1 cellular context compared by ENCODE assay signal in the genomic region with DNA sequence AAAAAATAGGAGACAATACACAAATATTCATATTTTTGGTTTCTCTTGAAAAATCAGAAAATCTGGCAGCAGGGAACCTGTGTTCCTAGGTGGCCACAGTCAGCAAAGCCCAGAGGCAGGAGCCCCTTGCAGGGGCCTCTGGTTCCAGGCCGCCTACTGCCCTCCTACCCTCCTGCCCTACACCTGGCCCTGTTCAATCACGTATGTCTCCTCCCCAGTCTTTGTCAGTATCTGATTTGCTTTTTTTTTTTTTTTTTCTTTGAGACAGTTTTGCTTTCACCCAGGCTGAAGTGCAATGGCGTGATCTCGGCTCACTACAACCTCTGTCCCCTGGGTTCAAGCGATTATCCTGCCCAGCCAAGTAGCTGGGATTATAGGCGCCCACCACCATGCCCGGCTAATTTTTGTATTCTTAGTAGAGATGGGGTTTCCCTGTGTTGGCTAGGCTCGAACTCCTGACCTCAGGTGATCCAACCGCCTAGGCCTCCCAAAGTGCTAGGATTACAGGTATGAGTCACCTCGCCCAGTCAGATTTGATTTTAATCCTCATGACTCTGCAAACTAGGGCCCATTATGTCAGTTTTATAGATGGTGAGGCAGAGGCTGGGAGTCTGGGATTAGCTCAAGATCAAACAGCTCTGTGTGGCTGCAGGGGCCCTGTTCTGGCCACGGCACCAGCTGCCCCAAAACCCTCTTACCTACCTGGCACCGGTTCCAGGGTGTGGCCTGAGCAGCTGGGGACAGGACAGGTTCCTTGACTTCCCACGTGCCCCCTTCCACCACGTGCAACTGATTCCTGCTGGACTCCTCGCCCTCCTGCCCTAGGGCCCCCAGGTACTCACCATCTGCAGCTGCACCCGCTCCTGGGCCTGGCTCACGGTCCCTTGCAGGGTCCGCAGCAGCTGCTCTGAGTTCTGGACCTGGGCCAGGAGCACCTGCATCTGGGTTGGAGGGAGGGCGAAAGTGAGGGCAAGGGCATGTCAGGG.
TF ChIP-seq lines count a peak whose summit lies in the region.

No MANE protein-coding gene starts in this region.

TF ChIP-seq in IMR-90, 13 proteins besides CTCF, POLR2A, EP300 and RAD21:
- TF ChIP-seq FOS (IDR thresholded peaks at IDR 0.05; ENCODE audit: low read depth, low read length) (no peak), NFE2L2 (IDR thresholded peaks at IDR 0.05; ENCODE audit: low read depth, low read length) (no peak), CEBPB (IDR thresholded peaks at IDR 0.05; ENCODE audit: low read depth, low read length) (no peak), RFX5 (IDR thresholded peaks at IDR 0.05; ENCODE audit: low read depth, low read length) (no peak), MAFK (IDR thresholded peaks at IDR 0.05; ENCODE audit: low read depth, low read length) (no peak), RCOR1 (IDR thresholded peaks at IDR 0.05; ENCODE audit: insufficient replicate concordance, low read length) (no peak), SMC3 (IDR thresholded peaks at IDR 0.05; ENCODE audit: low read depth, low read length) (no peak), MXI1 (IDR thresholded peaks at IDR 0.05; ENCODE audit: borderline replicate concordance, low read depth, low read length) (no peak), CHD1 (IDR thresholded peaks at IDR 0.05; ENCODE audit: low read depth, low read length) (no peak), BHLHE40 (IDR thresholded peaks at IDR 0.05; ENCODE audit: low read depth, low read length) (no peak), MAZ (IDR thresholded peaks at IDR 0.05; ENCODE audit: borderline replicate concordance, low read depth, low read length) (no peak)
- TF ChIP-seq, protein P1, sequence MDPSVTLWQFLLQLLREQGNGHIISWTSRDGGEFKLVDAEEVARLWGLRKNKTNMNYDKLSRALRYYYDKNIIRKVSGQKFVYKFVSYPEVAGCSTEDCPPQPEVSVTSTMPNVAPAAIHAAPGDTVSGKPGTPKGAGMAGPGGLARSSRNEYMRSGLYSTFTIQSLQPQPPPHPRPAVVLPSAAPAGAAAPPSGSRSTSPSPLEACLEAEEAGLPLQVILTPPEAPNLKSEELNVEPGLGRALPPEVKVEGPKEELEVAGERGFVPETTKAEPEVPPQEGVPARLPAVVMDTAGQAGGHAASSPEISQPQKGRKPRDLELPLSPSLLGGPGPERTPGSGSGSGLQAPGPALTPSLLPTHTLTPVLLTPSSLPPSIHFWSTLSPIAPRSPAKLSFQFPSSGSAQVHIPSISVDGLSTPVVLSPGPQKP (IDR thresholded peaks at IDR 0.05; ENCODE audit: borderline replicate concordance, low read depth, low read length) = no peak
- TF ChIP-seq, protein P2, sequence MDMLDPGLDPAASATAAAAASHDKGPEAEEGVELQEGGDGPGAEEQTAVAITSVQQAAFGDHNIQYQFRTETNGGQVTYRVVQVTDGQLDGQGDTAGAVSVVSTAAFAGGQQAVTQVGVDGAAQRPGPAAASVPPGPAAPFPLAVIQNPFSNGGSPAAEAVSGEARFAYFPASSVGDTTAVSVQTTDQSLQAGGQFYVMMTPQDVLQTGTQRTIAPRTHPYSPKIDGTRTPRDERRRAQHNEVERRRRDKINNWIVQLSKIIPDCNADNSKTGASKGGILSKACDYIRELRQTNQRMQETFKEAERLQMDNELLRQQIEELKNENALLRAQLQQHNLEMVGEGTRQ (IDR thresholded peaks at IDR 0.05; ENCODE audit: low read depth, low read length) = no peak
